1 cellular context compared by ENCODE assay signal in the genomic region with DNA sequence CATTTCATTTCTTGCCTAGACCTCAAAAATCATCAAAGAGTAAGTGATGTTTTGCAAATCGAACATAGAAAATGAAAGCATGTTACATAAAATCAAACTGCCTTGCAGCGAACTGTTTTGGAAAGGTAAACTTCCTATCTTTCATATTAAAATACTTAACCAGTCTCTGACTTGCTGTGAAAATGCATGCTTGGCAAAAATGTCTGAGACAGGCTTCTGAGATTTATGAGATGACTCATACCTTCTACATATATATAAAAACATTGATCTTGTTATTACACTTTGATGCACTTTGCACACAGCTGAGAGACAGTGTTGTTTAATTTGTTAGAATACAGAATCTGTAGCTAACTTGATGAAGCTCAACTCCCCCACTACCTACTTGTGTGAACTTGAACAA.
TF ChIP-seq lines count a peak whose summit lies in the region.

No MANE protein-coding gene starts in this region.

TF ChIP-seq in GM12878, 131 proteins besides CTCF, POLR2A, EP300 and RAD21 (continued from another document):
- TF ChIP-seq CUX1 (IDR thresholded peaks at IDR 0.05; ENCODE audit: insufficient replicate concordance, low read depth, low read length) (no peak), SMC3 (IDR thresholded peaks at IDR 0.05; ENCODE audit: borderline replicate concordance, low read length) (no peak), ATF7 (IDR thresholded peaks at IDR 0.05; ENCODE audit: low read depth) (no peak), ETV6 (conservative IDR thresholded peaks at IDR 0.05 in 1 of 2, IDR thresholded peaks at IDR 0.05 in 1 of 2; ENCODE audit: borderline replicate concordance in 1 of 2, low read depth in 1 of 2) (no peak), YBX1 (IDR thresholded peaks at IDR 0.05) (no peak), USF1 (IDR thresholded peaks at IDR 0.05; ENCODE audit: borderline replicate concordance, extremely low read length, insufficient read depth, low read depth, low read length) (no peak), ESRRA (IDR thresholded peaks at IDR 0.05; ENCODE audit: low read length) (no peak), NRF1 (conservative IDR thresholded peaks at IDR 0.05; ENCODE audit: low read depth, low read length) (no peak)
- TF ChIP-seq, protein P1, sequence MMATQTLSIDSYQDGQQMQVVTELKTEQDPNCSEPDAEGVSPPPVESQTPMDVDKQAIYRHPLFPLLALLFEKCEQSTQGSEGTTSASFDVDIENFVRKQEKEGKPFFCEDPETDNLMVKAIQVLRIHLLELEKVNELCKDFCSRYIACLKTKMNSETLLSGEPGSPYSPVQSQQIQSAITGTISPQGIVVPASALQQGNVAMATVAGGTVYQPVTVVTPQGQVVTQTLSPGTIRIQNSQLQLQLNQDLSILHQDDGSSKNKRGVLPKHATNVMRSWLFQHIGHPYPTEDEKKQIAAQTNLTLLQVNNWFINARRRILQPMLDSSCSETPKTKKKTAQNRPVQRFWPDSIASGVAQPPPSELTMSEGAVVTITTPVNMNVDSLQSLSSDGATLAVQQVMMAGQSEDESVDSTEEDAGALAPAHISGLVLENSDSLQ (IDR thresholded peaks at IDR 0.05) = no peak
